ENCODE assay signal across 1 cellular context in the genomic region with DNA sequence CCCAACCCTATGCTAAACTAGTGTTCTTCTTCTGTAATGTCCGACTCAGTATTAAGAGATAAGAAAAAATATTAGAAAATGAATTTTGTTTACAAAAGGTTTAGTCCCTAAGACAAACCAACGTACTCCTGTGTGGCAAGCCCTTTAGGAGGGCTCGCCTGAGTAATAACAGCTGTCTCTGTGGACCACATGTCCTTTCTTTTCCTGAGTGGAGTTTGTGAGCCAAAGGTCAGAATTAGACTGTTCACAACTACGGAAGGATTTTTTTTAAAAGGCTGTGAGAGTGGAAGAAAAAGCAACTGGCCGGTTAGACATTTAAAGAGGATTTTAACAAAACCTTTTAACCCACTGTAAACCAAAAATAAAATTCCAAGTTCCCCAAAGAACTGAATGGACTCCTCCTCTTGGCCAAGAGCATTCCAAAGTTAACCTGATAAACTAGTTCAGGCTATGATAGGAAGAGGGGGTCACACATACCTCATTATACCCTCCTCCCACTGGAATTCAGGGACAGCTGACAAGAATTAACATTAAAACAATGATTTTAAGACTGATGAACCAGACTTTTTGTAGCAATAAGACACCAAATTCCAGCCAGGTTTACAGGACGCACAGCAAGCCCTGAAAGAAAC.
A peak's percentile ranks its signal among the peaks of the same experiment; 100 is the strongest.
TF ChIP-seq lines count a peak whose summit lies in the region.

No MANE protein-coding gene starts in this region.

TF ChIP-seq in K562, 482 proteins besides CTCF, POLR2A, EP300 and RAD21:
- TF ChIP-seq, protein P1, sequence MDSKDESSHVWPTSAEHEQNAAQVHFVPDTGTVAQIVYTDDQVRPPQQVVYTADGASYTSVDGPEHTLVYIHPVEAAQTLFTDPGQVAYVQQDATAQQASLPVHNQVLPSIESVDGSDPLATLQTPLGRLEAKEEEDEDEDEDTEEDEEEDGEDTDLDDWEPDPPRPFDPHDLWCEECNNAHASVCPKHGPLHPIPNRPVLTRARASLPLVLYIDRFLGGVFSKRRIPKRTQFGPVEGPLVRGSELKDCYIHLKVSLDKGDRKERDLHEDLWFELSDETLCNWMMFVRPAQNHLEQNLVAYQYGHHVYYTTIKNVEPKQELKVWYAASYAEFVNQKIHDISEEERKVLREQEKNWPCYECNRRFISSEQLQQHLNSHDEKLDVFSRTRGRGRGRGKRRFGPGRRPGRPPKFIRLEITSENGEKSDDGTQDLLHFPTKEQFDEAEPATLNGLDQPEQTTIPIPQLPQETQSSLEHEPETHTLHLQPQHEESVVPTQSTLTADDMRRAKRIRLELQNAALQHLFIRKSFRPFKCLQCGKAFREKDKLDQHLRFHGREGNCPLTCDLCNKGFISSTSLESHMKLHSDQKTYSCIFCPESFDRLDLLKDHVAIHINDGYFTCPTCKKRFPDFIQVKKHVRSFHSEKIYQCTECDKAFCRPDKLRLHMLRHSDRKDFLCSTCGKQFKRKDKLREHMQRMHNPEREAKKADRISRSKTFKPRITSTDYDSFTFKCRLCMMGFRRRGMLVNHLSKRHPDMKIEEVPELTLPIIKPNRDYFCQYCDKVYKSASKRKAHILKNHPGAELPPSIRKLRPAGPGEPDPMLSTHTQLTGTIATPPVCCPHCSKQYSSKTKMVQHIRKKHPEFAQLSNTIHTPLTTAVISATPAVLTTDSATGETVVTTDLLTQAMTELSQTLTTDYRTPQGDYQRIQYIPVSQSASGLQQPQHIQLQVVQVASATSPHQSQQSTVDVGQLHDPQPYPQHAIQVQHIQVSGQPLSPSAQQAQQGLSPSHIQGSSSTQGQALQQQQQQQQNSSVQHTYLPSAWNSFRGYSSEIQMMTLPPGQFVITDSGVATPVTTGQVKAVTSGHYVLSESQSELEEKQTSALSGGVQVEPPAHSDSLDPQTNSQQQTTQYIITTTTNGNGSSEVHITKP (IDR thresholded peaks at IDR 0.05; ENCODE audit: partially characterized antibody), result peak; percentile 60
- no peak for TF ChIP-seq TBL1XR1 (IDR thresholded peaks at IDR 0.05; ENCODE audit: low read length in 2 of 2)
